8 cellular contexts compared by ENCODE assay signal in genomic region chr9:128034821-128035764, GRCh38. TPM values are rescaled to one million over a fixed set of nuclear protein-coding genes. Genes with fewer than 3 reads are reported as not detected.
A peak's percentile ranks its signal among the peaks of the same experiment; 100 is the strongest.
DNase-seq lines count a peak whose midpoint lies in the region; ATAC-seq and TF ChIP-seq lines count a peak whose summit lies in the region.

No MANE protein-coding gene starts in this region.

- peak; percentile 84 for DNase-seq in Daoy (ENCODE audit: low read depth)
- DNase-seq in NCI-H510A (lab: John Stamatoyannopoulos, UW) = peak; percentile 58
- DNase-seq in activated CD4-positive, CD25-positive, alpha-beta regulatory T cell treated with anti-CD3 and anti-CD28 coated beads, Interleukin-2, amount 50 U/mL, for 72 hours = peak; percentile 59
- peak; percentile 87 for DNase-seq in choroid plexus epithelial cell (ENCODE audit: low read depth)
- peak; percentile 88 for DNase-seq in kidney tubule cell (ENCODE audit: low spot score)
- DNase-seq in stimulated activated CD4-positive, alpha-beta T cell treated with anti-CD3 and anti-CD28 coated beads, Interleukin-2, amount 100 ng/mL, for 4 hours (ENCODE audit: low read depth) = peak; percentile 56

- H3K4me3 ChIP-seq in choroid plexus epithelial cell (ENCODE audit: low read depth, low read length) = no peak overlapping the region

- peak; percentile 84 for TF ChIP-seq CTCF in choroid plexus epithelial cell (conservative IDR thresholded peaks at IDR 0.05; ENCODE audit: low read depth, low read length)

- peak; percentile 43 for ATAC-seq in HG03354 (IDR thresholded peaks at IDR 0.05; ENCODE audit: poor library complexity, severe bottlenecking, unreplicated experiment)
- ATAC-seq in GM19324 (IDR thresholded peaks at IDR 0.05; ENCODE audit: low FRiP score, unreplicated experiment) = no peak

RNA-seq across cellular contexts. Expression of gene NAIF1, which starts 32.0 kb away (rescaled TPM):
- total RNA-seq in Daoy (2014; rRNA removed; shearing (Covaris generic)) = 19.4 and 25.5 TPM in 2 replicates

RNA-seq across cellular contexts. Expression of gene SLC25A25, which starts 32.9 kb away (rescaled TPM):
- 23.5 and 30.5 TPM in 2 replicates for total RNA-seq in Daoy (2014; rRNA removed; shearing (Covaris generic))

RNA-seq across cellular contexts. Expression of gene EEIG1, which starts 54.3 kb away (rescaled TPM):
- total RNA-seq in Daoy (2014; rRNA removed; shearing (Covaris generic)) = 2.9 and 6.3 TPM in 2 replicates
